Comparison of ENCODE assay signal across 20 cellular contexts in the genomic region with DNA sequence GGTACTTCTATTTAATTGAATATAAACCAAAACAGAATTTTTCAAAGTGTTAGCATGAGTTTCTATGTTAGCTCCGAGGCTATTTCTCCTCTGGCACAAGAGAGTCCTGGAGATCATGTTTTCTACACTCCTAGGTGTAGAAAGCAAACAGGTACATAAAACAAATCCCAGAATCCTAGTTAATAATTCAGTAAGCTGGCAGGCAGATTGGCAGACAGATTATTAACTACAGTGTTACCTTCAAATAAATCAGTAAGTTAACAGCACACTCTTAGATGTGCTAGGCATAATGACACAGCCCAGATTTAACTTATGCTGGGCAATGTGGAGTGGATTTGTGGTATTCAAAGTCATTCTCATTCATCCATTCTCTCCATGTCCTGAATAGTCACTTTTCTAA.
"Had no signal": no experiment of that assay in that cellular context is flagged by ENCODE, and none has a peak within 500 bp of the region (broad histone marks: within the 10 kb centered on the region; RNA-seq: fewer than 3 reads in every experiment).

No MANE protein-coding gene starts in this region.

- H2AFZ ChIP-seq: hepatocyte had no signal

- H3K4me1 ChIP-seq: left ventricle myocardium inferior, psoas muscle, sigmoid colon, suprapubic skin, transverse colon had no signal

- H3K4me2 ChIP-seq: hepatocyte had no signal

- DNase-seq: central memory CD4-positive, alpha-beta T cell; effector CD4-positive, alpha-beta T cell; foreskin melanocyte; head of caudate nucleus; kidney glomerular epithelial cell; left ventricle myocardium inferior; mesenchymal stem cell; naive B cell; nephron progenitor cell; psoas muscle; sigmoid colon; stimulated activated CD4-positive, alpha-beta T cell treated with anti-CD3 and anti-CD28 coated beads, Interleukin-12 subunit alpha, Interleukin-12 subunit beta, amount 100 ng/mL, for 4 hours; stimulated activated CD4-positive, alpha-beta T cell treated with anti-CD3 and anti-CD28 coated beads, Interleukin-2, amount 100 ng/mL, for 48 hours; stimulated activated naive CD4-positive, alpha-beta T cell treated with Interleukin-2 at 50 U/mL for 16 hours; transverse colon had no signal

- H3K4me3 ChIP-seq: coronary artery, hepatocyte, left ventricle myocardium inferior, lung, psoas muscle, sigmoid colon, skin epidermis, suprapubic skin, transverse colon had no signal

- H3K27ac ChIP-seq: coronary artery, hepatocyte, left ventricle myocardium inferior, psoas muscle, sigmoid colon, skin epidermis, suprapubic skin, transverse colon had no signal

- H3K4me1 Mint-ChIP-seq: naive B cell, nephron progenitor cell had no signal

- H3K79me2 ChIP-seq: hepatocyte had no signal

- H3K9me3 ChIP-seq: psoas muscle, sigmoid colon, suprapubic skin, transverse colon had no signal

- ATAC-seq: psoas muscle had no signal

- H3K36me3 ChIP-seq: left ventricle myocardium inferior, sigmoid colon, suprapubic skin, transverse colon had no signal

- H3K4me3 Mint-ChIP-seq: naive B cell, nephron progenitor cell had no signal

- H3K27ac Mint-ChIP-seq: naive B cell, nephron progenitor cell had no signal

- H3K27me3 ChIP-seq: hepatocyte, sigmoid colon, suprapubic skin, transverse colon had no signal
